In genomic region chr16:586047-586644, GRCh38 we compare ENCODE assay signal across 14 cellular contexts. TPM values are rescaled to one million over a fixed set of nuclear protein-coding genes. Genes with fewer than 3 reads are reported as not detected.
DNase-seq lines count a peak whose midpoint lies in the region; FAIRE-seq and TF ChIP-seq lines count a peak whose summit lies in the region.
"Had no signal": no experiment of that assay in that cellular context is flagged by ENCODE, and none has a peak within 500 bp of the region (broad histone marks: within the 10 kb centered on the region; RNA-seq: fewer than 3 reads in every experiment).

No MANE protein-coding gene starts in this region.

- no peak overlapping the region for H3K56ac ChIP-seq in H1 (replicated peaks; ENCODE audit: insufficient read length, low read depth, low read length)

- TF ChIP-seq POLR2A in H1 (IDR thresholded peaks at IDR 0.05; ENCODE audit: control extremely low read depth in 1 of 2, low read depth in 2 of 2, low read length in 2 of 2): no peak

- H3K27me3 Mint-ChIP-seq in activated CD4-positive, alpha-beta memory T cell treated with anti-CD3 and anti-CD28 coated beads for 36 hours: no peaks in the 10 kb centered on the region
- H3K27me3 Mint-ChIP-seq in activated CD4-positive, alpha-beta memory T cell treated with anti-CD3 and anti-CD28 coated beads, Interleukin-2, amount 10 ng/mL, durations not matched to agents 7 days and 5 days: no peaks in the 10 kb centered on the region

- intact Hi-C loops in activated CD4-positive, alpha-beta memory T cell treated with anti-CD3 and anti-CD28 coated beads for 36 hours (cut with micrococcal nuclease): loop anchor here (5.0 kb wide), 1 partner anchor 96 kb away; the partner anchor contains the start of genes JMJD8 and STUB1
- intact Hi-C loops in PC-9 (cut with micrococcal nuclease; ENCODE audit: unreplicated experiment): no loop called here

- H4K20me1 ChIP-seq in PC-9 (ENCODE audit: insufficient read depth) (peaks cover 7% of the 10 kb centered on the region), H1 (replicated peaks in 1 of 2; ENCODE audit: control insufficient read depth in 1 of 2, insufficient read depth in 2 of 2, low read length in 2 of 2) (peaks cover 10 to 30% of the 10 kb centered on the region in 2 experiments)

- H3K79me1 ChIP-seq in H1 (ENCODE audit: low read depth, low read length): peaks cover 7% of the 10 kb centered on the region; the same call in 1 of the 2 replicates

- H3K27ac Mint-ChIP-seq in activated CD4-positive, alpha-beta memory T cell treated with anti-CD3 and anti-CD28 coated beads for 36 hours: no peak overlapping the region
- no peak overlapping the region for H3K27ac Mint-ChIP-seq in activated CD4-positive, alpha-beta memory T cell treated with anti-CD3 and anti-CD28 coated beads, Interleukin-2, amount 10 ng/mL, durations not matched to agents 7 days and 5 days

- H3F3A ChIP-seq in PC-9 (ENCODE audit: insufficient read depth, low read depth): peaks cover 7% of the 10 kb centered on the region; the same call in 1 of the 2 replicates

- TF ChIP-seq EP300 in H1 (IDR thresholded peaks at IDR 0.05; ENCODE audit: borderline replicate concordance in 1 of 2, low read depth in 2 of 2, low read length in 2 of 2): no peak

- H3K14ac ChIP-seq in H1 (ENCODE audit: insufficient read length): no peak overlapping the region

- H3K23ac ChIP-seq in H1 (ENCODE audit: insufficient read length): no peak overlapping the region

- H2BK120ac ChIP-seq in H1 (replicated peaks; ENCODE audit: low read depth, low read length): no peak overlapping the region

- H3K36me3 ChIP-seq in PC-9 (ENCODE audit: low read depth) (no peaks in the 10 kb centered on the region), H1 (ENCODE audit: control insufficient read depth in 2 of 4, insufficient read depth in 4 of 4, low read length in 3 of 4) (no peaks in the 10 kb centered on the region), skeletal muscle tissue (ENCODE audit: control insufficient read depth in 3 of 3, insufficient read depth in 3 of 3, low read length in 3 of 3) (peaks cover 0 to 4% (median 1%) of the 10 kb centered on the region in 3 donors)

- no peak overlapping the region for H3K27ac ChIP-seq in PC-9
- no peak overlapping the region for H3K27ac ChIP-seq in H1 (ENCODE audit: low read depth, low read length)
- H3K27ac ChIP-seq in skeletal muscle tissue (ENCODE audit: low read depth, low read length): no peak overlapping the region
- H3K27ac ChIP-seq: esophagus muscularis mucosa had no signal

- no peak overlapping the region for H3K4ac ChIP-seq in H1 (replicated peaks; ENCODE audit: insufficient read length, low read depth, low read length)

- TF ChIP-seq CTCF in PC-9 (conservative IDR thresholded peaks at IDR 0.05): no peak
- no peak for TF ChIP-seq CTCF in H1 (IDR thresholded peaks at IDR 0.05; ENCODE audit: control extremely low read depth in 1 of 3, insufficient read depth in 1 of 3, low read depth in 1 of 3, low read length in 3 of 3)

- BruUV-seq in PC-9 (replicated peaks; lab: Mats Ljungman, UMichigan): TSS peak; percentile 13

- H3K9ac ChIP-seq in H1 (replicated peaks in 1 of 4; ENCODE audit: extremely low read depth in 1 of 4, low read depth in 3 of 4, low read length in 3 of 4) (no peak overlapping the region), skeletal muscle tissue (ENCODE audit: low read depth in 1 of 3, low read length in 3 of 3) (peak overlapping the region in 2 of 3 donors; percentile 27 to 98)
- H3K9ac ChIP-seq: SK-N-SH had no signal

- H3K9me3 ChIP-seq in PC-9 (ENCODE audit: insufficient read depth, low read depth): no peaks in the 10 kb centered on the region
- no peaks in the 10 kb centered on the region for H3K9me3 ChIP-seq in H1 (ENCODE audit: insufficient read depth in 2 of 2, low read depth in 1 of 2, low read length in 1 of 2)
- no peaks in the 10 kb centered on the region for H3K9me3 ChIP-seq in skeletal muscle tissue (ENCODE audit: control insufficient read depth in 3 of 3, low read length in 3 of 3)
- H3K9me3 ChIP-seq: esophagus muscularis mucosa, SK-N-SH had no signal

- H3K9me3 Mint-ChIP-seq in activated CD4-positive, alpha-beta memory T cell treated with anti-CD3 and anti-CD28 coated beads for 36 hours: no peaks in the 10 kb centered on the region
- no peaks in the 10 kb centered on the region for H3K9me3 Mint-ChIP-seq in activated CD4-positive, alpha-beta memory T cell treated with anti-CD3 and anti-CD28 coated beads, Interleukin-2, amount 10 ng/mL, durations not matched to agents 7 days and 5 days

- H3K27me3 ChIP-seq in PC-9 (ENCODE audit: insufficient read depth, low read depth): no peaks in the 10 kb centered on the region
- peaks cover 0 to 33% (median 24%) of the 10 kb centered on the region in 4 experiments; a peak in 5 of 7 replicates for H3K27me3 ChIP-seq in H1 (replicated peaks in 1 of 4; ENCODE audit: control insufficient read depth in 3 of 4, extremely low read depth in 1 of 4, insufficient read depth in 3 of 4, low read length in 3 of 4)
- peaks cover 0 to 5% (median 0%) of the 10 kb centered on the region in 3 donors for H3K27me3 ChIP-seq in skeletal muscle tissue (ENCODE audit: control insufficient read depth in 3 of 3, insufficient read depth in 3 of 3, low read length in 3 of 3)

- peaks cover 12% of the 10 kb centered on the region for H3K4me1 ChIP-seq in PC-9 (replicated peaks; ENCODE audit: insufficient read depth)
- H3K4me1 ChIP-seq in H1 (replicated peaks in 1 of 4; ENCODE audit: control insufficient read depth in 3 of 4, insufficient read depth in 4 of 4, low read length in 3 of 4): peaks cover 0 to 33% (median 23%) of the 10 kb centered on the region in 4 experiments; a peak in 6 of 7 replicates
- H3K4me1 ChIP-seq in skeletal muscle tissue (ENCODE audit: control insufficient read depth in 3 of 3, insufficient read depth in 3 of 3, low read length in 3 of 3): peaks cover 38 to 60% (median 52%) of the 10 kb centered on the region in 3 donors

- H3K18ac ChIP-seq in H1 (ENCODE audit: extremely low read depth, low read length): no peak overlapping the region

- H2BK5ac ChIP-seq in H1 (ENCODE audit: low read depth, low read length): no peak overlapping the region

- no peak for TF ChIP-seq RAD21 in H1 (IDR thresholded peaks at IDR 0.05 in 1 of 2, conservative IDR thresholded peaks at IDR 0.05 in 1 of 2; ENCODE audit: low read depth in 2 of 2, low read length in 2 of 2)

- peak overlapping the region; percentile 56; the same call in 1 of the 2 replicates for H2AK5ac ChIP-seq in H1 (ENCODE audit: low read depth, low read length)

- DNase-seq in activated CD4-positive, alpha-beta memory T cell treated with anti-CD3 and anti-CD28 coated beads for 36 hours: no peak
- no peak for DNase-seq in activated CD4-positive, alpha-beta memory T cell treated with anti-CD3 and anti-CD28 coated beads, Interleukin-2, amount 10 ng/mL, durations not matched to agents 7 days and 5 days
- DNase-seq in PC-9 (no peak), H1 (ENCODE audit: low read depth in 1 of 2, low spot score in 2 of 2) (no peak), NCI-H1930 (lab: John Stamatoyannopoulos, UW) (no peak), NCI-H1105 (lab: John Stamatoyannopoulos, UW) (no peak)
- DNase-seq in stimulated activated CD4-positive, alpha-beta T cell treated with anti-CD3 and anti-CD28 coated beads, Interleukin-15, amount 100 ng/mL, for 24 hours: no peak
- DNase-seq: activated CD8-positive, alpha-beta memory T cell treated with anti-CD3 and anti-CD28 coated beads, Interleukin-2, amount 50 U/mL, for 4 hours; amygdala had no signal

- POLR2A ChIA-PET in activated CD4-positive, alpha-beta memory T cell treated with anti-CD3 and anti-CD28 coated beads for 36 hours (lab: Charles Lee): interaction anchor here (0.8 to 1.2 kb wide), 2 partner anchors 50 to 66 kb away, joined by 3 read pairs; partner anchors contain the start of gene METTL26
- POLR2A ChIA-PET in activated CD4-positive, alpha-beta memory T cell treated with anti-CD3 and anti-CD28 coated beads, Interleukin-2, amount 10 ng/mL, durations not matched to agents 7 days and 5 days (lab: Charles Lee): interaction anchor here (1.4 kb wide), 1 partner anchor 19 kb away, joined by 3 read pairs; no protein-coding TSS in a partner anchor
- POLR2A ChIA-PET in PC-9 (lab: Charles Lee; ENCODE audit: unreplicated experiment): no interaction called here
- POLR2A ChIA-PET in H1 (lab: Charles Lee; ENCODE audit: partially characterized antibody): interaction anchor here (1.1 to 1.8 kb wide), 9 partner anchors 9 to 135 kb away, joined by 3 to 8 read pairs (median 4); partner anchors contain the start of gene ANTKMT

- no peak overlapping the region for H4K5ac ChIP-seq in H1 (ENCODE audit: insufficient read length, low read depth, low read length)

- 84% methylated on average over 16 of the region's 16 CpGs; no CpG with 5 or more reads in 1 of the 2 experiments for WGBS in H1 (ENCODE audit: extremely low coverage in 1 of 2, insufficient coverage in 1 of 2, insufficient read length in 1 of 2, insufficient replicate concordance in 2 of 2, low coverage in 1 of 2, low lambda C conversion rate in 2 of 2, missing lambda C conversion rate in 1 of 2), 2 experiments

- peaks cover 16% of the 10 kb centered on the region for H3K4me1 Mint-ChIP-seq in activated CD4-positive, alpha-beta memory T cell treated with anti-CD3 and anti-CD28 coated beads for 36 hours (ENCODE audit: low read depth)
- H3K4me1 Mint-ChIP-seq in activated CD4-positive, alpha-beta memory T cell treated with anti-CD3 and anti-CD28 coated beads, Interleukin-2, amount 10 ng/mL, durations not matched to agents 7 days and 5 days: peaks cover 20% of the 10 kb centered on the region

- H4K8ac ChIP-seq in H1 (ENCODE audit: extremely low read depth, insufficient read depth, low read length): peak overlapping the region; percentile 71; the same call in 1 of the 2 replicates

- H3K4me3 ChIP-seq in PC-9 (no peak overlapping the region), H1 (ENCODE audit: extremely low read depth in 1 of 4, insufficient read depth in 2 of 4, low read depth in 3 of 4, low read length in 4 of 4) (no peak overlapping the region), skeletal muscle tissue (ENCODE audit: low read length in 3 of 3) (no peak overlapping the region)
- H3K4me3 ChIP-seq: esophagus muscularis mucosa, lung had no signal

- H3K23me2 ChIP-seq in H1 (ENCODE audit: low read depth, low read length): peaks cover 12% of the 10 kb centered on the region

- H3K79me2 ChIP-seq in PC-9 (ENCODE audit: low read depth): peaks cover 30% of the 10 kb centered on the region
- peaks cover 0 to 12% of the 10 kb centered on the region in 2 experiments; a peak in 2 of 4 replicates for H3K79me2 ChIP-seq in H1 (ENCODE audit: control insufficient read depth in 1 of 2, insufficient read depth in 2 of 2, low read length in 2 of 2)

- peak overlapping the region; percentile 23 for H3K4me3 Mint-ChIP-seq in activated CD4-positive, alpha-beta memory T cell treated with anti-CD3 and anti-CD28 coated beads for 36 hours
- no peak overlapping the region for H3K4me3 Mint-ChIP-seq in activated CD4-positive, alpha-beta memory T cell treated with anti-CD3 and anti-CD28 coated beads, Interleukin-2, amount 10 ng/mL, durations not matched to agents 7 days and 5 days

- no peak overlapping the region for H2BK20ac ChIP-seq in H1 (ENCODE audit: low read length)

- H3K4me2 ChIP-seq in PC-9 (no peak overlapping the region), H1 (ENCODE audit: insufficient read depth in 1 of 2, low read depth in 2 of 2, low read length in 2 of 2) (no peak overlapping the region)

- H2BK12ac ChIP-seq in H1 (ENCODE audit: low read depth, low read length): 0 out of 2 replicates have a peak overlapping the region, but pooled peaks have one; percentile 50

- no peak for FAIRE-seq in H1 (lab: Jason Lieb, UNC)
- FAIRE-seq: HTR-8/SVneo had no signal

- H2AFZ ChIP-seq in PC-9: no peak overlapping the region
- no peak overlapping the region for H2AFZ ChIP-seq in H1 (ENCODE audit: low read length)

- H3K36me3 Mint-ChIP-seq in activated CD4-positive, alpha-beta memory T cell treated with anti-CD3 and anti-CD28 coated beads for 36 hours: peaks cover 8% of the 10 kb centered on the region
- peaks cover 2% of the 10 kb centered on the region for H3K36me3 Mint-ChIP-seq in activated CD4-positive, alpha-beta memory T cell treated with anti-CD3 and anti-CD28 coated beads, Interleukin-2, amount 10 ng/mL, durations not matched to agents 7 days and 5 days (ENCODE audit: low read depth)

- H3K9me2 ChIP-seq in PC-9 (ENCODE audit: insufficient read depth): no peaks in the 10 kb centered on the region
- H3K9me2 ChIP-seq: SK-N-SH had no signal

- CTCF ChIA-PET in activated CD4-positive, alpha-beta memory T cell treated with anti-CD3 and anti-CD28 coated beads for 36 hours (lab: Charles Lee): interaction anchor here (0.6 kb wide), 1 partner anchor 39 kb away, joined by 3 read pairs; no protein-coding TSS in a partner anchor
- CTCF ChIA-PET in activated CD4-positive, alpha-beta memory T cell treated with anti-CD3 and anti-CD28 coated beads, Interleukin-2, amount 10 ng/mL, durations not matched to agents 7 days and 5 days (lab: Charles Lee): interaction anchor here (1.0 kb wide), 1 partner anchor 9 kb away, joined by 3 read pairs; no protein-coding TSS in a partner anchor
- CTCF ChIA-PET in PC-9 (lab: Charles Lee) (interaction anchor here (0.6 kb wide), 1 partner anchor 54 kb away, joined by 3 read pairs; no protein-coding TSS in a partner anchor), H1 (lab: Charles Lee; ENCODE audit: partially characterized antibody) (interaction anchor here (0.7 to 4.3 kb wide), 4 partner anchors 9 to 104 kb away, joined by 3 to 30 read pairs (median 4); no protein-coding TSS in a partner anchor)

- H2BK15ac ChIP-seq in H1 (ENCODE audit: low read length): no peak overlapping the region

- no peak overlapping the region for H4K91ac ChIP-seq in H1 (replicated peaks; ENCODE audit: insufficient read length, low read length)

RNA-seq across cellular contexts. Expression of gene RAB40C, which starts 3.7 kb away (rescaled TPM):
- 10 to 100 TPM; 10.1 to 10.6 TPM for total RNA-seq in activated CD4-positive, alpha-beta memory T cell treated with anti-CD3 and anti-CD28 coated beads for 36 hours
- 10 to 100 TPM; 12.2 to 14.2 TPM for total RNA-seq in activated CD4-positive, alpha-beta memory T cell treated with anti-CD3 and anti-CD28 coated beads, Interleukin-2, amount 10 ng/mL, durations not matched to agents 7 days and 5 days
- total RNA-seq in PC-9 (2021) (43.6 and 47.1 TPM in 2 replicates), skeletal muscle tissue (5.7 TPM)
- 15.6 and 17.8 TPM in 2 replicates for total RNA-seq in H1 (2021; fragmentation: NEBNext Ultra II Directional; extraction: Animal tissue kit (Norgen Biotek cat#: 25700))
- polyA plus RNA-seq in H1 (2011; rRNA removed): 13.9 and 18.6 TPM in 2 replicates
- 14.4 TPM for polyA plus RNA-seq in H1 (2011; cell fraction: cytosol; rRNA removed)
- 23.9 TPM for polyA plus RNA-seq in H1 (2011; cell fraction: nucleus; rRNA removed)
- polyA plus RNA-seq in H1 (2012, experiment 1 of 2): 11.4 to 19.2 TPM (median 15.6 TPM) in 4 replicates
- polyA plus RNA-seq in H1 (2012, experiment 2 of 2): 13.6 TPM
- 11.3 TPM for polyA plus RNA-seq in H1 (2013, experiment 1 of 2)
- 11.7 TPM for polyA plus RNA-seq in H1 (2013, experiment 2 of 2)
- polyA minus RNA-seq in H1 (2011; rRNA and poly(A)+ RNA removed): 5.9 and 6.8 TPM in 2 replicates
- polyA minus RNA-seq in H1 (2011; cell fraction: cytosol; rRNA and poly(A)+ RNA removed): 8.4 TPM
- polyA minus RNA-seq in H1 (2011; cell fraction: nucleus; rRNA and poly(A)+ RNA removed): 8.9 TPM

RNA-seq across cellular contexts. Expression of gene PIGQ, which starts 16.4 kb away (rescaled TPM):
- 10 to 100 TPM; 24.2 to 26.2 TPM for total RNA-seq in activated CD4-positive, alpha-beta memory T cell treated with anti-CD3 and anti-CD28 coated beads for 36 hours
- total RNA-seq in activated CD4-positive, alpha-beta memory T cell treated with anti-CD3 and anti-CD28 coated beads, Interleukin-2, amount 10 ng/mL, durations not matched to agents 7 days and 5 days: 10 to 100 TPM; 33.7 to 35.1 TPM
- total RNA-seq in PC-9 (2021) (72.5 and 96.1 TPM in 2 replicates), skeletal muscle tissue (11.0 TPM)
- total RNA-seq in H1 (2021; fragmentation: NEBNext Ultra II Directional; extraction: Animal tissue kit (Norgen Biotek cat#: 25700)): 34.2 and 36.0 TPM in 2 replicates
- polyA plus RNA-seq in H1 (2011; rRNA removed): 49.2 and 80.4 TPM in 2 replicates
- polyA plus RNA-seq in H1 (2011; cell fraction: cytosol; rRNA removed): 56.8 TPM
- polyA plus RNA-seq in H1 (2011; cell fraction: nucleus; rRNA removed): 283 TPM
- 20.8 to 38.5 TPM (median 33.9 TPM) in 4 replicates for polyA plus RNA-seq in H1 (2012, experiment 1 of 2)
- polyA plus RNA-seq in H1 (2012, experiment 2 of 2): 26.0 TPM
- polyA plus RNA-seq in H1 (2013, experiment 1 of 2): 24.1 TPM
- 22.7 TPM for polyA plus RNA-seq in H1 (2013, experiment 2 of 2)
- 30.5 and 36.4 TPM in 2 replicates for polyA minus RNA-seq in H1 (2011; rRNA and poly(A)+ RNA removed)
- polyA minus RNA-seq in H1 (2011; cell fraction: cytosol; rRNA and poly(A)+ RNA removed): 24.4 TPM
- polyA minus RNA-seq in H1 (2011; cell fraction: nucleus; rRNA and poly(A)+ RNA removed): 73.6 TPM

RNA-seq across cellular contexts. Expression of gene NHLRC4, which starts 19.3 kb away (rescaled TPM):
- total RNA-seq in activated CD4-positive, alpha-beta memory T cell treated with anti-CD3 and anti-CD28 coated beads for 36 hours: under 1 TPM; 0.31 to 0.45 TPM
- total RNA-seq in activated CD4-positive, alpha-beta memory T cell treated with anti-CD3 and anti-CD28 coated beads, Interleukin-2, amount 10 ng/mL, durations not matched to agents 7 days and 5 days: 1 to 10 TPM; 2.3 to 2.6 TPM
- total RNA-seq in PC-9 (2021) (not detected in 2 replicates), skeletal muscle tissue (1.6 TPM)
- total RNA-seq in H1 (2021; fragmentation: NEBNext Ultra II Directional; extraction: Animal tissue kit (Norgen Biotek cat#: 25700)): 0.75 and 0.76 TPM in 2 replicates
- 0.60 and 0.72 TPM in 2 replicates for polyA plus RNA-seq in H1 (2011; rRNA removed)
- 0.78 TPM for polyA plus RNA-seq in H1 (2011; cell fraction: cytosol; rRNA removed)
- polyA plus RNA-seq in H1 (2011; cell fraction: nucleus; rRNA removed): 1.7 TPM
- polyA plus RNA-seq in H1 (2012, experiment 1 of 2): 0.56 to 0.72 TPM (median 0.63 TPM) in 4 replicates
- 0.76 TPM for polyA plus RNA-seq in H1 (2012, experiment 2 of 2)
- 0.26 TPM for polyA plus RNA-seq in H1 (2013, experiment 1 of 2)
- 0.33 TPM for polyA plus RNA-seq in H1 (2013, experiment 2 of 2)
- 0.09 and 0.20 TPM in 2 replicates for polyA minus RNA-seq in H1 (2011; rRNA and poly(A)+ RNA removed)
- polyA minus RNA-seq in H1 (2011; cell fraction: cytosol; rRNA and poly(A)+ RNA removed): not detected
- polyA minus RNA-seq in H1 (2011; cell fraction: nucleus; rRNA and poly(A)+ RNA removed): 1.5 TPM

RNA-seq across cellular contexts. Expression of gene PRR35, which starts 26.0 kb away (rescaled TPM):
- total RNA-seq in activated CD4-positive, alpha-beta memory T cell treated with anti-CD3 and anti-CD28 coated beads for 36 hours: not detected
- not detected for total RNA-seq in activated CD4-positive, alpha-beta memory T cell treated with anti-CD3 and anti-CD28 coated beads, Interleukin-2, amount 10 ng/mL, durations not matched to agents 7 days and 5 days
- total RNA-seq in PC-9 (2021) (0.35 TPM in 1 of 2 replicates, not detected in the other), skeletal muscle tissue (not detected)
- total RNA-seq in H1 (2021; fragmentation: NEBNext Ultra II Directional; extraction: Animal tissue kit (Norgen Biotek cat#: 25700)): 0.50 and 0.61 TPM in 2 replicates
- polyA plus RNA-seq in H1 (2011; rRNA removed): 0.38 and 0.52 TPM in 2 replicates
- polyA plus RNA-seq in H1 (2011; cell fraction: cytosol; rRNA removed): 0.44 TPM
- 1.3 TPM for polyA plus RNA-seq in H1 (2011; cell fraction: nucleus; rRNA removed)
- polyA plus RNA-seq in H1 (2012, experiment 1 of 2): 0.21 to 0.55 TPM (median 0.41 TPM) in 4 replicates
- polyA plus RNA-seq in H1 (2012, experiment 2 of 2): 0.25 TPM
- 0.45 TPM for polyA plus RNA-seq in H1 (2013, experiment 1 of 2)
- polyA plus RNA-seq in H1 (2013, experiment 2 of 2): 0.53 TPM
- polyA minus RNA-seq in H1 (2011; rRNA and poly(A)+ RNA removed): 0.10 TPM in 1 of 2 replicates, not detected in the other
- 0.51 TPM for polyA minus RNA-seq in H1 (2011; cell fraction: cytosol; rRNA and poly(A)+ RNA removed)
- polyA minus RNA-seq in H1 (2011; cell fraction: nucleus; rRNA and poly(A)+ RNA removed): 0.30 TPM
- total RNA-seq: esophagus muscularis mucosa, lung had no signal
- polyA plus RNA-seq: lung, SK-N-SH had no signal

RNA-seq across cellular contexts. Expression of gene WFIKKN1, which starts 44.6 kb away (rescaled TPM):
- under 1 TPM; 0.05 to 0.07 TPM for total RNA-seq in activated CD4-positive, alpha-beta memory T cell treated with anti-CD3 and anti-CD28 coated beads for 36 hours
- total RNA-seq in activated CD4-positive, alpha-beta memory T cell treated with anti-CD3 and anti-CD28 coated beads, Interleukin-2, amount 10 ng/mL, durations not matched to agents 7 days and 5 days: under 1 TPM; 0.10 to 0.13 TPM
- total RNA-seq in PC-9 (2021) (6.9 and 9.2 TPM in 2 replicates), skeletal muscle tissue (0.52 TPM)
- 10.2 and 11.4 TPM in 2 replicates for total RNA-seq in H1 (2021; fragmentation: NEBNext Ultra II Directional; extraction: Animal tissue kit (Norgen Biotek cat#: 25700))
- 15.8 and 28.4 TPM in 2 replicates for polyA plus RNA-seq in H1 (2011; rRNA removed)
- 19.7 TPM for polyA plus RNA-seq in H1 (2011; cell fraction: cytosol; rRNA removed)
- polyA plus RNA-seq in H1 (2011; cell fraction: nucleus; rRNA removed): 21.8 TPM
- polyA plus RNA-seq in H1 (2012, experiment 1 of 2): 4.8 to 11.4 TPM (median 10.2 TPM) in 4 replicates
- polyA plus RNA-seq in H1 (2012, experiment 2 of 2): 8.5 TPM
- polyA plus RNA-seq in H1 (2013, experiment 1 of 2): 12.3 TPM
- 11.2 TPM for polyA plus RNA-seq in H1 (2013, experiment 2 of 2)
- 1.4 and 1.8 TPM in 2 replicates for polyA minus RNA-seq in H1 (2011; rRNA and poly(A)+ RNA removed)
- polyA minus RNA-seq in H1 (2011; cell fraction: cytosol; rRNA and poly(A)+ RNA removed): 12.0 TPM
- polyA minus RNA-seq in H1 (2011; cell fraction: nucleus; rRNA and poly(A)+ RNA removed): 10.3 TPM

Comparison
In these comparisons a context has a peak if more than half of its experiments do, and no peak if none do; other contexts are left out.
1. H3K9ac ChIP-seq: peak in skeletal muscle tissue (2 of 3); none in H1 (0 of 4).